Comparison of ENCODE assay signal across 8 cellular contexts in genomic region chr13:41060723-41061074, GRCh38.
A peak's percentile ranks its signal among the peaks of the same experiment; 100 is the strongest.
DNase-seq lines count a peak whose midpoint lies in the region; ATAC-seq and TF ChIP-seq lines count a peak whose summit lies in the region.

No MANE protein-coding gene starts in this region.

- peak; percentile 5 for ATAC-seq in GM18499 (IDR thresholded peaks at IDR 0.05; ENCODE audit: insufficient read depth, unreplicated experiment)
- ATAC-seq in HG02870 (IDR thresholded peaks at IDR 0.05; ENCODE audit: unreplicated experiment) = peak; percentile 28

- peak overlapping the region; percentile 98 for H3K27ac ChIP-seq in VCaP

- DNase-seq in NCI-H2081 (lab: John Stamatoyannopoulos, UW) (peak; percentile 66 to 69), brain pericyte (ENCODE audit: low read depth, low spot score) (peak; percentile 59), iPS-NIHi7 (ENCODE audit: extremely low spot score) (peak; percentile 60), HuH-7 (ENCODE audit: low spot score) (no peak)
- peak; percentile 77 to 82 for DNase-seq in stimulated activated CD4-positive, alpha-beta T cell treated with anti-CD3 and anti-CD28 coated beads, Interleukin-12 subunit alpha, Interleukin-12 subunit beta, amount 100 ng/mL, for 24 hours (ENCODE audit: low read depth in 2 of 2)

- TF ChIP-seq CTCF in VCaP (conservative IDR thresholded peaks at IDR 0.05) = no peak
